In the genomic region with DNA sequence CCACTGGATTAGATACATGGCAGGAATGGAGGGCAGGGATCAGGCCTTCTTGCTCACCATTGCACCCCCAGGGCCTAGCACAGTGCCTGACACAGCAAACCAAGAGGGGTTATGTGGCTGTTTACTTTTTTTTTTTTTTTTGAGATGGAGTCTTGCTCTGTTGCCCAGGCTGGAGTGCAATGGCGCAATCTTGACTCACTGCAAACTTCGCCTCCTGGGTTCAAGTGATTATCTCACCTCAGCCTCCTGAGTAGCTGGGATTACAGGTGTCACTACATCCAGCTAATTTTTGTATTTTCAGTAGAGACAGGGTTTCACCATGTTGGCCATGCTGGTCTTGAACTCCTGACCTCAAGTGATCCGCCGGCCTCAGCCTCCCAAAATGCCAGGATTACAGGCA, we compare ENCODE assay signal across 8 cellular contexts. TPM values are rescaled to one million over a fixed set of nuclear protein-coding genes. Genes with fewer than 3 reads are reported as not detected.
DNase-seq lines count a peak whose midpoint lies in the region; ATAC-seq, FAIRE-seq and TF ChIP-seq lines count a peak whose summit lies in the region.
"Not testable (repeated sequence)": the region's sequence is repeated elsewhere in the genome, so short reads cannot be mapped to it uniquely, and the experiment has no call there.
"Had no signal": no experiment of that assay in that cellular context is flagged by ENCODE, and none has a peak within 500 bp of the region (broad histone marks: within the 10 kb centered on the region; RNA-seq: fewer than 3 reads in every experiment).

No MANE protein-coding gene starts in this region.

- TF ChIP-seq POLR2A in HCT116 (IDR thresholded peaks at IDR 0.05; ENCODE audit: borderline replicate concordance, extremely low read depth, insufficient read depth, insufficient read length); GM12878 (IDR thresholded peaks at IDR 0.05; ENCODE audit: low read depth, low read length): not testable (repeated sequence)

- ATAC-seq in HCT116 (peak; percentile 12; the same call in 1 of the 2 replicates), esophagus mucosa (peak; percentile 2)
- not testable (repeated sequence) for ATAC-seq in GM12878

- H2AFZ ChIP-seq in HCT116 (ENCODE audit: low read depth, low read length, poor library complexity, severe bottlenecking); Loucy (ENCODE audit: low read length); PC-9; GM12878 (ENCODE audit: control insufficient read depth, low read depth, low read length); keratinocyte (ENCODE audit: control insufficient read depth, low read length): not testable (repeated sequence)

- not testable (repeated sequence) for H3K27me3 ChIP-seq in HCT116 (ENCODE audit: insufficient read depth, low read length); Loucy (ENCODE audit: insufficient read depth, low read length, poor library complexity, severe bottlenecking); PC-9 (ENCODE audit: insufficient read depth, low read depth); GM12878 (replicated peaks in 1 of 2; ENCODE audit: control insufficient read depth in 2 of 2, insufficient read depth in 2 of 2, low read length in 1 of 2); keratinocyte (ENCODE audit: control insufficient read depth, extremely low read depth, insufficient read depth, low read length)

- dilution Hi-C loops in keratinocyte (cut with MboI; ENCODE audit: extremely low pct_ligation_motif_present, low sequenced_read_pairs): not testable (repeated sequence)

- H3K9me1 ChIP-seq in keratinocyte (ENCODE audit: control insufficient read depth, extremely low read depth, insufficient read depth, low read length): not testable (repeated sequence)

- POLR2A ChIA-PET in HCT116 (lab: Charles Lee); PC-9 (lab: Charles Lee; ENCODE audit: unreplicated experiment): not testable (repeated sequence)
- POLR2A ChIA-PET in GM12878 (lab: Charles Lee): interaction anchor here (0.6 kb wide), 1 partner anchor 28 kb away, joined by 3 read pairs; no protein-coding TSS in a partner anchor

- peak overlapping the region; percentile 36 for H3K4me2 ChIP-seq in HCT116 (ENCODE audit: low read length)
- peak overlapping the region; percentile 70 for H3K4me2 ChIP-seq in Loucy (ENCODE audit: low read depth, low read length, poor library complexity, severe bottlenecking)
- H3K4me2 ChIP-seq in PC-9: not testable (repeated sequence)
- H3K4me2 ChIP-seq in GM12878 (ENCODE audit: control insufficient read depth, insufficient read depth): peak overlapping the region; percentile 40
- H3K4me2 ChIP-seq in keratinocyte (ENCODE audit: control insufficient read depth, extremely low read depth, insufficient read depth, low read depth, low read length): peak overlapping the region; percentile 49

- in situ Hi-C loops in GM12878 (cut with MboI): not testable (repeated sequence)

- not testable (repeated sequence) for H3K9me2 ChIP-seq in HCT116 (ENCODE audit: insufficient read depth); Loucy (replicated peaks; ENCODE audit: low read depth, low read length); PC-9 (ENCODE audit: insufficient read depth)

- H3K36me3 ChIP-seq in HCT116 (ENCODE audit: control insufficient read depth in 1 of 2, insufficient read depth in 2 of 2, low read length in 2 of 2); Loucy (ENCODE audit: insufficient read depth, low read length); PC-9 (ENCODE audit: low read depth); GM12878 (ENCODE audit: control insufficient read depth in 2 of 2, insufficient read depth in 2 of 2, low read length in 1 of 2); keratinocyte (ENCODE audit: control insufficient read depth in 2 of 2, extremely low read depth in 1 of 2, insufficient read depth in 2 of 2, low read length in 2 of 2): not testable (repeated sequence)

- CTCF ChIA-PET in HCT116 (lab: Charles Lee); PC-9 (lab: Charles Lee); GM12878 (lab: Yijun Ruan, JAX): not testable (repeated sequence)

- H3F3A ChIP-seq in Loucy (ENCODE audit: low read depth): not testable (repeated sequence)
- peaks cover 31% of the 10 kb centered on the region for H3F3A ChIP-seq in PC-9 (ENCODE audit: insufficient read depth, low read depth)

- not testable (repeated sequence) for TF ChIP-seq RAD21 in HCT116 (IDR thresholded peaks at IDR 0.05; ENCODE audit: low read depth); GM12878 (IDR thresholded peaks at IDR 0.05; ENCODE audit: insufficient read depth, low read depth, low read length)

- not testable (repeated sequence) for TF ChIP-seq CTCF in HCT116 (IDR thresholded peaks at IDR 0.05 in 2 of 3, conservative IDR thresholded peaks at IDR 0.05 in 1 of 3; ENCODE audit: borderline replicate concordance in 1 of 3, insufficient read depth in 1 of 3, low read depth in 2 of 3, low read length in 2 of 3); Loucy (conservative IDR thresholded peaks at IDR 0.05; ENCODE audit: low read length); PC-9 (conservative IDR thresholded peaks at IDR 0.05); GM12878 (IDR thresholded peaks at IDR 0.05 in 2 of 3, conservative IDR thresholded peaks at IDR 0.05 in 1 of 3; ENCODE audit: control insufficient read depth in 2 of 3, extremely low read depth in 1 of 3, insufficient read depth in 1 of 3, low read depth in 3 of 3, low read length in 3 of 3); keratinocyte (optimal IDR thresholded peaks at IDR 0.05 in 1 of 3, IDR thresholded peaks at IDR 0.05 in 1 of 3, conservative IDR thresholded peaks at IDR 0.05 in 1 of 3; ENCODE audit: extremely low read depth in 1 of 3, insufficient read depth in 2 of 3, low read length in 3 of 3)

- TF ChIP-seq EP300 in GM12878 (IDR thresholded peaks at IDR 0.05; ENCODE audit: borderline replicate concordance in 1 of 2, control insufficient read depth in 1 of 2, low read depth in 2 of 2, low read length in 2 of 2): not testable (repeated sequence)

- RAD21 ChIA-PET in HCT116 (lab: Charles Lee; ENCODE audit: low non-redundant PET in 1 of 2, low total read pairs in 2 of 2, uncharacterized antibody in 2 of 2, unreplicated experiment in 2 of 2); GM12878 (lab: Charles Lee; ENCODE audit: unreplicated experiment): not testable (repeated sequence)

- not testable (repeated sequence) for BruUV-seq in HCT116 (replicated peaks; lab: Mats Ljungman, UMichigan); PC-9 (replicated peaks; lab: Mats Ljungman, UMichigan); GM12878 (replicated peaks; lab: Mats Ljungman, UMichigan)

- intact Hi-C loops in HCT116 (cut with micrococcal nuclease); PC-9 (cut with micrococcal nuclease; ENCODE audit: unreplicated experiment); GM12878 (cut with micrococcal nuclease; ENCODE audit: unreplicated experiment): not testable (repeated sequence)

- not testable (repeated sequence) for FAIRE-seq in GM12878 (lab: Jason Lieb, UNC); keratinocyte (lab: Jason Lieb, UNC)

- SMC1A ChIA-PET in GM12878 (lab: Charles Lee; ENCODE audit: uncharacterized antibody, unreplicated experiment): not testable (repeated sequence)

- H3K9me3 ChIP-seq in HCT116 (ENCODE audit: control insufficient read depth in 1 of 2, insufficient read depth in 1 of 2, low read depth in 1 of 2, low read length in 2 of 2); Loucy (ENCODE audit: insufficient read depth, low read depth, low read length); PC-9 (ENCODE audit: insufficient read depth, low read depth); GM12878 (replicated peaks; ENCODE audit: control insufficient read depth, insufficient read depth, low read length); keratinocyte (ENCODE audit: control insufficient read depth, low read depth, low read length): not testable (repeated sequence)

- not testable (repeated sequence) for H4K20me1 ChIP-seq in HCT116 (ENCODE audit: insufficient read depth); Loucy (ENCODE audit: insufficient read depth, low read length, poor library complexity, severe bottlenecking); PC-9 (ENCODE audit: insufficient read depth); GM12878 (ENCODE audit: control insufficient read depth, insufficient read depth); keratinocyte (ENCODE audit: control insufficient read depth, extremely low read depth, insufficient read depth, low read length)

- H3K4me1 ChIP-seq in HCT116 (ENCODE audit: control insufficient read depth in 1 of 2, insufficient read depth in 2 of 2, low read length in 2 of 2): peaks cover 8 to 29% of the 10 kb centered on the region in 2 experiments; a peak in 3 of 4 replicates
- not testable (repeated sequence) for H3K4me1 ChIP-seq in Loucy (ENCODE audit: insufficient read depth, low read length, poor library complexity, severe bottlenecking)
- peaks cover 27% of the 10 kb centered on the region for H3K4me1 ChIP-seq in PC-9 (replicated peaks; ENCODE audit: insufficient read depth)
- H3K4me1 ChIP-seq in GM12878 (ENCODE audit: control insufficient read depth, insufficient read depth, low read length): peaks cover 14% of the 10 kb centered on the region
- H3K4me1 ChIP-seq in keratinocyte (ENCODE audit: control insufficient read depth, extremely low read depth, insufficient read depth, low read length): peaks cover 33% of the 10 kb centered on the region

- not testable (repeated sequence) for H3K4me3 ChIP-seq in HCT116 (replicated peaks in 1 of 2; ENCODE audit: low read depth in 1 of 2, low read length in 2 of 2); Loucy (ENCODE audit: low read length, poor library complexity, severe bottlenecking); PC-9; GM12878; keratinocyte (ENCODE audit: control insufficient read depth in 2 of 3, extremely low read depth in 1 of 3, insufficient read depth in 2 of 3, low read depth in 1 of 3, low read length in 3 of 3)

- not testable (repeated sequence) for DNase-seq in HCT116 (ENCODE audit: low read depth, low spot score); PC-9; GM12878 (ENCODE audit: low read depth, low spot score); keratinocyte (ENCODE audit: low read depth, low spot score)

- not testable (repeated sequence) for H3K9ac ChIP-seq in HCT116 (ENCODE audit: low read length); Loucy (ENCODE audit: low read depth, low read length, poor library complexity, severe bottlenecking); GM12878 (ENCODE audit: control insufficient read depth, insufficient read depth, low read length); keratinocyte (ENCODE audit: control insufficient read depth, extremely low read depth, insufficient read depth, low read length)

- H3K27ac ChIP-seq in HCT116 (ENCODE audit: low read depth, low read length); GM12878 (ENCODE audit: control insufficient read depth, insufficient read depth): not testable (repeated sequence)
- peak overlapping the region; percentile 68 for H3K27ac ChIP-seq in PC-9
- H3K27ac ChIP-seq in keratinocyte (ENCODE audit: control insufficient read depth, insufficient read depth, low read length): peak overlapping the region; percentile 80

- 96% methylated on average over 4 of the region's 4 CpGs for WGBS in GM12878 (ENCODE audit: insufficient coverage, insufficient replicate concordance, low lambda C conversion rate, missing lambda C conversion rate)

- not testable (repeated sequence) for H3K79me2 ChIP-seq in HCT116 (ENCODE audit: insufficient read depth, low read length); Loucy (ENCODE audit: insufficient read depth, low read length); PC-9 (ENCODE audit: low read depth); GM12878 (ENCODE audit: control insufficient read depth, insufficient read depth, low read length); keratinocyte (ENCODE audit: control insufficient read depth, insufficient read depth, low read length)

RNA-seq across cellular contexts. Expression of gene NKX1-2, which starts 14.2 kb away (rescaled TPM):
- total RNA-seq in HCT116 (2021; ENCODE audit: unreplicated experiment): 3.4 TPM
- polyA plus RNA-seq in HCT116 (2012): 1.3 and 1.9 TPM in 2 replicates
- 1.6 and 2.9 TPM in 2 replicates for total RNA-seq in PC-9 (2021)
- total RNA-seq in GM12878 (2013; cell fraction: nucleolus; rRNA removed): not detected in 2 replicates
- not detected in 2 replicates for total RNA-seq in GM12878 (2014; rRNA removed)
- total RNA-seq in GM12878 (2014; rRNA removed; fragmentation: Illumina TruSeq; extraction: Trizol): not detected in 2 replicates
- total RNA-seq in GM12878 (2021): not detected in 2 replicates
- not detected for polyA plus RNA-seq in GM12878 (2011; ENCODE audit: low read depth)
- not detected in 2 replicates for polyA plus RNA-seq in GM12878 (2011; rRNA removed)
- polyA plus RNA-seq in GM12878 (2011; cell fraction: cytosol; rRNA removed): not detected in 2 replicates
- polyA plus RNA-seq in GM12878 (2011; cell fraction: nucleus; rRNA removed): not detected in 2 replicates
- 0.04 TPM in 1 of 2 replicates, not detected in the other for polyA plus RNA-seq in GM12878 (2012)
- not detected in 2 replicates for polyA plus RNA-seq in GM12878 (2014; fragmentation: Illumina TruSeq; extraction: Trizol)
- not detected for polyA plus RNA-seq in GM12878 (2014; fragmentation: Nextera tagmentation; extraction: Ambion mirVana)
- not detected in 2 replicates for polyA plus RNA-seq in GM12878 (2014; rRNA removed)
- polyA plus RNA-seq in GM12878 (2016; fragmentation: Nextera tagmentation; extraction: Ambion mirVana): not detected
- polyA minus RNA-seq in GM12878 (2011; rRNA and poly(A)+ RNA removed): not detected in 2 replicates
- polyA minus RNA-seq in GM12878 (2011; cell fraction: cytosol; rRNA and poly(A)+ RNA removed): not detected in 2 replicates
- polyA minus RNA-seq in GM12878 (2011; cell fraction: nucleus; rRNA and poly(A)+ RNA removed): not detected in 2 replicates
- total RNA-seq in esophagus mucosa: 0.16 TPM
- polyA plus RNA-seq in keratinocyte: 0.89 to 3.6 TPM (median 1.9 TPM) in 3 replicates
- 3.4 TPM for polyA plus RNA-seq in keratinocyte (2011; ENCODE audit: low read depth)
- 1.4 and 3.2 TPM in 2 replicates for polyA plus RNA-seq in keratinocyte (2011; cell fraction: cytosol; rRNA removed)
- 1.3 and 1.7 TPM in 2 replicates for polyA plus RNA-seq in keratinocyte (2011; cell fraction: nucleus; rRNA removed)
- polyA plus RNA-seq in keratinocyte (2012; ENCODE audit: low replicate concordance): 1.9 and 3.3 TPM in 2 replicates
- 1.0 to 2.5 TPM (median 1.2 TPM) in 3 replicates for polyA minus RNA-seq in keratinocyte
- polyA minus RNA-seq in keratinocyte (2011; cell fraction: cytosol; rRNA and poly(A)+ RNA removed): 3.5 TPM
- polyA minus RNA-seq in keratinocyte (2011; cell fraction: nucleus; rRNA and poly(A)+ RNA removed): 1.5 and 1.7 TPM in 2 replicates
- total RNA-seq: CD4-positive, alpha-beta memory T cell had no signal
- polyA plus RNA-seq: CD14-positive monocyte; CD4-positive, alpha-beta memory T cell had no signal

RNA-seq across cellular contexts. Expression of gene OAT, which starts 17.0 kb away (rescaled TPM):
- total RNA-seq in HCT116 (2021; ENCODE audit: unreplicated experiment) (133 TPM), PC-9 (2021) (73.8 and 130 TPM in 2 replicates), GM12878 (2014; rRNA removed) (1.2 and 1.3 TPM in 2 replicates), GM12878 (2014; rRNA removed; fragmentation: Illumina TruSeq; extraction: Trizol) (1.4 and 1.5 TPM in 2 replicates), GM12878 (2021) (1.2 and 1.8 TPM in 2 replicates), esophagus mucosa (104 TPM)
- polyA plus RNA-seq in HCT116 (2012): 48.4 and 63.2 TPM in 2 replicates
- 0.79 and 3.2 TPM in 2 replicates for total RNA-seq in GM12878 (2013; cell fraction: nucleolus; rRNA removed)
- 6.5 TPM for polyA plus RNA-seq in GM12878 (2011; ENCODE audit: low read depth)
- polyA plus RNA-seq in GM12878 (2011; rRNA removed) (9.8 and 12.2 TPM in 2 replicates), GM12878 (2014; fragmentation: Illumina TruSeq; extraction: Trizol) (1.1 and 1.4 TPM in 2 replicates), GM12878 (2014; fragmentation: Nextera tagmentation; extraction: Ambion mirVana) (1 to 10 TPM; 1.8 to 2.5 TPM), GM12878 (2014; rRNA removed) (1.4 and 1.6 TPM in 2 replicates), GM12878 (2016; fragmentation: Nextera tagmentation; extraction: Ambion mirVana) (1 to 10 TPM; 1.5 to 3.5 TPM), keratinocyte (310 to 528 TPM (median 427 TPM) in 3 replicates)
- polyA plus RNA-seq in GM12878 (2011; cell fraction: cytosol; rRNA removed): 4.3 and 5.0 TPM in 2 replicates
- polyA plus RNA-seq in GM12878 (2011; cell fraction: nucleus; rRNA removed): 2.7 and 4.0 TPM in 2 replicates
- 6.3 and 10.0 TPM in 2 replicates for polyA plus RNA-seq in GM12878 (2012)
- polyA minus RNA-seq in GM12878 (2011; rRNA and poly(A)+ RNA removed): 3.7 and 5.0 TPM in 2 replicates
- 1.9 and 2.2 TPM in 2 replicates for polyA minus RNA-seq in GM12878 (2011; cell fraction: cytosol; rRNA and poly(A)+ RNA removed)
- polyA minus RNA-seq in GM12878 (2011; cell fraction: nucleus; rRNA and poly(A)+ RNA removed): 1.1 TPM in 2 replicates
- 38.5 TPM for polyA plus RNA-seq in keratinocyte (2011; ENCODE audit: low read depth)
- polyA plus RNA-seq in keratinocyte (2011; cell fraction: cytosol; rRNA removed): 212 and 359 TPM in 2 replicates
- 329 and 426 TPM in 2 replicates for polyA plus RNA-seq in keratinocyte (2011; cell fraction: nucleus; rRNA removed)
- 96.8 and 332 TPM in 2 replicates for polyA plus RNA-seq in keratinocyte (2012; ENCODE audit: low replicate concordance)
- 145 to 269 TPM (median 183 TPM) in 3 replicates for polyA minus RNA-seq in keratinocyte
- polyA minus RNA-seq in keratinocyte (2011; cell fraction: cytosol; rRNA and poly(A)+ RNA removed): 150 TPM
- polyA minus RNA-seq in keratinocyte (2011; cell fraction: nucleus; rRNA and poly(A)+ RNA removed): 149 and 237 TPM in 2 replicates

RNA-seq across cellular contexts. Expression of gene LHPP, which starts 25.9 kb away (rescaled TPM):
- 45.8 TPM for total RNA-seq in HCT116 (2021; ENCODE audit: unreplicated experiment)
- 56.9 and 58.2 TPM in 2 replicates for polyA plus RNA-seq in HCT116 (2012)
- 23.3 and 24.7 TPM in 2 replicates for total RNA-seq in PC-9 (2021)
- 14.5 and 17.5 TPM in 2 replicates for total RNA-seq in GM12878 (2013; cell fraction: nucleolus; rRNA removed)
- 5.9 and 6.9 TPM in 2 replicates for total RNA-seq in GM12878 (2014; rRNA removed)
- 5.3 and 5.6 TPM in 2 replicates for total RNA-seq in GM12878 (2014; rRNA removed; fragmentation: Illumina TruSeq; extraction: Trizol)
- total RNA-seq in GM12878 (2021): 6.5 and 7.6 TPM in 2 replicates
- 6.5 TPM for polyA plus RNA-seq in GM12878 (2011; ENCODE audit: low read depth)
- 8.3 and 9.7 TPM in 2 replicates for polyA plus RNA-seq in GM12878 (2011; rRNA removed)
- polyA plus RNA-seq in GM12878 (2011; cell fraction: cytosol; rRNA removed): 11.5 and 13.4 TPM in 2 replicates
- 6.0 and 8.4 TPM in 2 replicates for polyA plus RNA-seq in GM12878 (2011; cell fraction: nucleus; rRNA removed)
- polyA plus RNA-seq in GM12878 (2012): 8.0 and 8.1 TPM in 2 replicates
- polyA plus RNA-seq in GM12878 (2014; fragmentation: Illumina TruSeq; extraction: Trizol): 2.7 and 3.6 TPM in 2 replicates
- 1 to 10 TPM in 1 of 2 experiments, under 1 TPM in 1; 0.79 to 2.1 TPM for polyA plus RNA-seq in GM12878 (2014; fragmentation: Nextera tagmentation; extraction: Ambion mirVana)
- 9.8 and 10.7 TPM in 2 replicates for polyA plus RNA-seq in GM12878 (2014; rRNA removed)
- 1 to 10 TPM; 7.7 to 9.3 TPM for polyA plus RNA-seq in GM12878 (2016; fragmentation: Nextera tagmentation; extraction: Ambion mirVana)
- polyA minus RNA-seq in GM12878 (2011; rRNA and poly(A)+ RNA removed): 4.5 and 8.5 TPM in 2 replicates
- 1.1 and 1.5 TPM in 2 replicates for polyA minus RNA-seq in GM12878 (2011; cell fraction: cytosol; rRNA and poly(A)+ RNA removed)
- polyA minus RNA-seq in GM12878 (2011; cell fraction: nucleus; rRNA and poly(A)+ RNA removed): 2.4 and 3.1 TPM in 2 replicates
- total RNA-seq in esophagus mucosa: 23.2 TPM
- 13.1 to 17.7 TPM (median 17.2 TPM) in 3 replicates for polyA plus RNA-seq in keratinocyte
- 8.9 TPM for polyA plus RNA-seq in keratinocyte (2011; ENCODE audit: low read depth)
- 13.2 and 14.6 TPM in 2 replicates for polyA plus RNA-seq in keratinocyte (2011; cell fraction: cytosol; rRNA removed)
- 9.3 and 13.0 TPM in 2 replicates for polyA plus RNA-seq in keratinocyte (2011; cell fraction: nucleus; rRNA removed)
- 22.6 and 25.2 TPM in 2 replicates for polyA plus RNA-seq in keratinocyte (2012; ENCODE audit: low replicate concordance)
- polyA minus RNA-seq in keratinocyte: 8.3 to 8.7 TPM (median 8.4 TPM) in 3 replicates
- 15.3 TPM for polyA minus RNA-seq in keratinocyte (2011; cell fraction: cytosol; rRNA and poly(A)+ RNA removed)
- 3.1 and 4.6 TPM in 2 replicates for polyA minus RNA-seq in keratinocyte (2011; cell fraction: nucleus; rRNA and poly(A)+ RNA removed)

Comparison
In these comparisons a context has a peak if more than half of its experiments do, and no peak if none do; other contexts are left out.
1. RNA of gene OAT, which starts 17.0 kb away (total RNA-seq): 133 TPM in HCT116 (single experiment), 73.8 to 130 TPM in PC-9 and 104 TPM in esophagus mucosa (single experiment); 0.79 to 3.2 TPM in GM12878; every median in the first group is over 10 times any median in the second.